Comparison of ENCODE assay signal across 12 cellular contexts in genomic region chr17:73304438-73304837, GRCh38. TPM values are rescaled to one million over a fixed set of nuclear protein-coding genes. Genes with fewer than 3 reads are reported as not detected.
DNase-seq lines count a peak whose midpoint lies in the region; ATAC-seq and TF ChIP-seq lines count a peak whose summit lies in the region.
"Had no signal": no experiment of that assay in that cellular context is flagged by ENCODE, and none has a peak within 500 bp of the region (broad histone marks: within the 10 kb centered on the region; RNA-seq: fewer than 3 reads in every experiment).

No MANE protein-coding gene starts in this region.

- no peaks in the 10 kb centered on the region for H3K36me3 ChIP-seq in BLaER1
- no peaks in the 10 kb centered on the region for H3K36me3 ChIP-seq in adrenal gland (replicated peaks in 1 of 2)
- no peaks in the 10 kb centered on the region for H3K36me3 ChIP-seq in gastroesophageal sphincter
- no peaks in the 10 kb centered on the region for H3K36me3 ChIP-seq in prostate gland

- ATAC-seq in gastroesophageal sphincter, result peak; percentile 0
- no peak for ATAC-seq in GM18870 (IDR thresholded peaks at IDR 0.05; ENCODE audit: unreplicated experiment)

- H3K9me3 ChIP-seq in BLaER1, result no peaks in the 10 kb centered on the region
- no peaks in the 10 kb centered on the region for H3K9me3 ChIP-seq in adrenal gland (replicated peaks in 1 of 3)
- H3K9me3 ChIP-seq in gastroesophageal sphincter, result no peaks in the 10 kb centered on the region
- H3K9me3 ChIP-seq in prostate gland, result no peaks in the 10 kb centered on the region

- no peaks in the 10 kb centered on the region for H3K27me3 ChIP-seq in BLaER1
- H3K27me3 ChIP-seq in adrenal gland, result no peaks in the 10 kb centered on the region
- H3K27me3 ChIP-seq in gastroesophageal sphincter, result no peaks in the 10 kb centered on the region
- no peaks in the 10 kb centered on the region for H3K27me3 ChIP-seq in prostate gland (replicated peaks; ENCODE audit: insufficient read depth)

- H3K27ac ChIP-seq in BLaER1 (peak overlapping the region; percentile 80), adrenal gland (peak overlapping the region; percentile 90 to 99 (median 98)), gastroesophageal sphincter (peak overlapping the region; percentile 70 to 100 (median 92)), prostate gland (peak overlapping the region; percentile 99)

- no peak for TF ChIP-seq EP300 in gastroesophageal sphincter (IDR thresholded peaks at IDR 0.05)

- WGBS in adrenal gland, 4 donors, result 8 to 45% (median 23%) methylated on average over 5 to 8 of the region's 8 CpGs
- 17 to 50% methylated on average over 1 to 7 of the region's 8 CpGs for WGBS in gastroesophageal sphincter (ENCODE audit: low coverage in 1 of 2), 2 donors
- WGBS in prostate gland, result 23% methylated on average over 8 of the region's 8 CpGs

- H3K4me3 ChIP-seq in BLaER1 (peak overlapping the region; percentile 55; the same call in 1 of the 2 replicates), adrenal gland (peak overlapping the region in 1 of 4 donors; percentile 51), gastroesophageal sphincter (peak overlapping the region in 1 of 2 donors; percentile 46), prostate gland (peak overlapping the region; percentile 10 to 29)

- no peak for TF ChIP-seq POLR2A in adrenal gland (IDR thresholded peaks at IDR 0.05)
- TF ChIP-seq POLR2A in gastroesophageal sphincter (IDR thresholded peaks at IDR 0.05), result no peak
- TF ChIP-seq POLR2A in prostate gland (IDR thresholded peaks at IDR 0.05), result no peak

- DNase-seq in adrenal gland (peak in 5 of 7 donors; percentile 52 to 80 (median 70)), prostate gland (ENCODE audit: low spot score) (no peak), NCI-H526 treated with DMSO at 0.1 percent for 48 hours (lab: John Stamatoyannopoulos, UW) (no peak), Kasumi-1 (lab: John Stamatoyannopoulos, UW) (no peak), amniotic stem cell (lab: John Stamatoyannopoulos, UW) (no peak)
- DNase-seq: AML-193, immature natural killer cell had no signal

- H4K20me1 ChIP-seq in BLaER1, result 0 out of 2 replicates have a peak, but pooled peaks cover 4% of the 10 kb centered on the region

- H3K4me1 ChIP-seq in BLaER1 (peaks cover 57% of the 10 kb centered on the region), adrenal gland (replicated peaks in 1 of 2) (peaks cover 67 to 93% of the 10 kb centered on the region in 2 donors), gastroesophageal sphincter (peaks cover 14 to 97% (median 65%) of the 10 kb centered on the region in 3 donors), prostate gland (replicated peaks) (peaks cover 45% of the 10 kb centered on the region)

- intact Hi-C loops in adrenal gland (cut with DNase I), result no loop called here
- intact Hi-C loops in prostate gland (cut with DNase I), result no loop called here

- H3K4me2 ChIP-seq in BLaER1, result peak overlapping the region; percentile 95

- no peak for TF ChIP-seq CTCF in adrenal gland (IDR thresholded peaks at IDR 0.05)
- no peak for TF ChIP-seq CTCF in gastroesophageal sphincter (IDR thresholded peaks at IDR 0.05)
- TF ChIP-seq CTCF in prostate gland (IDR thresholded peaks at IDR 0.05), result no peak

- H3K9ac ChIP-seq in BLaER1, result peak overlapping the region; percentile 71; the same call in 1 of the 2 replicates

RNA-seq across cellular contexts. Expression of gene CDC42EP4, which starts 7.4 kb away (rescaled TPM):
- 100 to 1,000 TPM in 6 of 8 donors, 10 to 100 TPM in 2; 87.4 to 172 (median 118) TPM for total RNA-seq in adrenal gland
- polyA plus RNA-seq in adrenal gland, result 10 to 100 TPM; 24.4 to 43.0 (median 37.6) TPM
- total RNA-seq in gastroesophageal sphincter, result 100 to 1,000 TPM in 1 of 4 donors, 10 to 100 TPM in 3; 69.4 to 106 (median 73.0) TPM
- total RNA-seq in prostate gland, result 100 to 1,000 TPM; 119 to 186 TPM

RNA-seq across cellular contexts. Expression of gene CPSF4L, which starts 42.8 kb away (rescaled TPM):
- total RNA-seq in adrenal gland (not detected), gastroesophageal sphincter (not detected), prostate gland (not detected)
- polyA plus RNA-seq in adrenal gland, result not detected
- total RNA-seq: NCI-H460; T-helper 1 cell treated with Interleukin-12 subunit alpha and Interleukin-12 subunit beta and Interleukin-4 antibody, amounts not matched to agents 30 ng/mL and 1 ng/mL, for 36 hours had no signal
- polyA plus RNA-seq: immature natural killer cell had no signal

Comparison
In these comparisons a context has a peak if more than half of its experiments do, and no peak if none do; other contexts are left out.
1. DNase-seq: peak in adrenal gland (5 of 7); none in prostate gland (single experiment), NCI-H526 treated with DMSO at 0.1 percent for 48 hours (single experiment), Kasumi-1 (0 of 2) and amniotic stem cell (single experiment).
2. Peak in every context shown above with its lines, with median percentiles within 50 percentile points of each other: H3K27ac ChIP-seq.